In genomic region chr9:112012026-112012902, GRCh38 we compare ENCODE assay signal across 8 cellular contexts.
DNase-seq lines count a peak whose midpoint lies in the region; ATAC-seq and TF ChIP-seq lines count a peak whose summit lies in the region.

No MANE protein-coding gene starts in this region.

- TF ChIP-seq POLR2A in lower leg skin (IDR thresholded peaks at IDR 0.05) = no peak
- no peak for TF ChIP-seq POLR2A in thyroid gland (IDR thresholded peaks at IDR 0.05)

- no peak overlapping the region for H3K4me3 ChIP-seq in A673 (ENCODE audit: low read depth, low read length, poor library complexity, severe bottlenecking)
- no peak overlapping the region for H3K4me3 ChIP-seq in mammary epithelial cell (replicated peaks in 1 of 3; ENCODE audit: insufficient read depth in 1 of 3, low read depth in 2 of 3, low read length in 3 of 3)
- no peak overlapping the region for H3K4me3 ChIP-seq in lower leg skin (ENCODE audit: low read depth, poor library complexity, severe bottlenecking)
- no peak overlapping the region for H3K4me3 ChIP-seq in thyroid gland (replicated peaks in 1 of 3)

- CTCF ChIA-PET in A673 (lab: Charles Lee) = no interaction called here
- CTCF ChIA-PET in mammary epithelial cell (lab: Charles Lee; ENCODE audit: low non-redundant PET) = no interaction called here

- no peaks in the 10 kb centered on the region for H3K9me3 ChIP-seq in A673 (ENCODE audit: low read depth, low read length, poor library complexity, severe bottlenecking)
- no peaks in the 10 kb centered on the region for H3K9me3 ChIP-seq in mammary epithelial cell (replicated peaks; ENCODE audit: insufficient read depth, low read length)
- no peaks in the 10 kb centered on the region for H3K9me3 ChIP-seq in thyroid gland

- WGBS in mammary epithelial cell (ENCODE audit: low coverage, missing lambda C conversion rate) = 3% methylated on average over 4 of the region's 4 CpGs
- WGBS in lower leg skin, 2 donors = 35 to 36% methylated on average over 4 of the region's 4 CpGs
- 23 to 31% methylated on average over 4 of the region's 4 CpGs for WGBS in thyroid gland, 2 donors

- peak; percentile 89 for ATAC-seq in GM18502 (IDR thresholded peaks at IDR 0.05; ENCODE audit: poor library complexity, unreplicated experiment)
- peak; percentile 83 for ATAC-seq in HG02870 (IDR thresholded peaks at IDR 0.05; ENCODE audit: unreplicated experiment)

- H3K27ac ChIP-seq in A673 (ENCODE audit: low read depth, low read length, poor library complexity, severe bottlenecking) = no peak overlapping the region
- peak overlapping the region; percentile 98 for H3K27ac ChIP-seq in mammary epithelial cell (ENCODE audit: insufficient read depth, low read depth, low read length)
- H3K27ac ChIP-seq in thyroid gland = peak overlapping the region; percentile 57 to 76 (median 69)

- H3K4me2 ChIP-seq in mammary epithelial cell (ENCODE audit: insufficient read depth, low read depth, low read length) = peak overlapping the region; percentile 82

- H3K79me2 ChIP-seq in mammary epithelial cell (ENCODE audit: insufficient read depth, low read length) = no peaks in the 10 kb centered on the region

- peak overlapping the region; percentile 95 for H2AFZ ChIP-seq in mammary epithelial cell (ENCODE audit: low read depth, low read length)

- H3K9ac ChIP-seq in mammary epithelial cell (ENCODE audit: insufficient read depth, low read length) = peak overlapping the region; percentile 53

- POLR2A ChIA-PET in A673 (lab: Charles Lee; ENCODE audit: low non-redundant PET) = no interaction called here

- peak; percentile 53 for DNase-seq in A673 (ENCODE audit: low spot score)
- peak; percentile 60 for DNase-seq in NCI-H460 (ENCODE audit: extremely low read depth, low read depth)
- DNase-seq in mammary epithelial cell = peak; percentile 91
- DNase-seq in lower leg skin (ENCODE audit: low spot score in 2 of 2) = peak; percentile 50 to 85
- DNase-seq in thyroid gland = peak; percentile 67 to 75
- no peak for DNase-seq in NCI-H2081 (lab: John Stamatoyannopoulos, UW)

- no peaks in the 10 kb centered on the region for H3K27me3 ChIP-seq in A673 (replicated peaks; ENCODE audit: insufficient read depth, low read depth, low read length, poor library complexity)
- no peaks in the 10 kb centered on the region for H3K27me3 ChIP-seq in mammary epithelial cell (ENCODE audit: insufficient read depth, low read length)
- H3K27me3 ChIP-seq in thyroid gland = no peaks in the 10 kb centered on the region

- intact Hi-C loops in A673 (cut with micrococcal nuclease; ENCODE audit: unreplicated experiment) = no loop called here
- intact Hi-C loops in mammary epithelial cell (cut with micrococcal nuclease) = loop anchor here (2.0 to 5.0 kb wide), 2 partner anchors 47 to 50 kb away; no protein-coding TSS in a partner anchor
- intact Hi-C loops in lower leg skin (cut with DNase I; ENCODE audit: low total_unique reads) = no loop called here
- intact Hi-C loops in thyroid gland (cut with DNase I) = no loop called here

- in situ Hi-C loops in mammary epithelial cell (cut with MboI; ENCODE audit: low sequenced_read_pairs in 2 of 2) = loop anchor here in 1 of 2 donors (10.0 kb wide), 1 partner anchor 47 kb away; no protein-coding TSS in a partner anchor

- BruUV-seq in A673 (replicated peaks; lab: Mats Ljungman, UMichigan) = no TSS peak
- TSS peak; percentile 66 for BruUV-seq in mammary epithelial cell (replicated peaks; lab: Mats Ljungman, UMichigan)

- no peaks in the 10 kb centered on the region for H3K4me1 ChIP-seq in A673 (ENCODE audit: insufficient read depth, low read length, poor library complexity, severe bottlenecking)
- H3K4me1 ChIP-seq in mammary epithelial cell (ENCODE audit: insufficient read depth, low read length) = peaks cover 24% of the 10 kb centered on the region
- H3K4me1 ChIP-seq in thyroid gland = peaks cover 14 to 19% of the 10 kb centered on the region in 2 donors

- TF ChIP-seq CTCF in A673 (conservative IDR thresholded peaks at IDR 0.05; ENCODE audit: low read depth, low read length) (no peak), mammary epithelial cell (conservative IDR thresholded peaks at IDR 0.05 in 1 of 2, IDR thresholded peaks at IDR 0.05 in 1 of 2; ENCODE audit: extremely low read depth in 1 of 2, insufficient read depth in 1 of 2, low read depth in 1 of 2, low read length in 2 of 2) (no peak), lower leg skin (IDR thresholded peaks at IDR 0.05) (no peak), thyroid gland (IDR thresholded peaks at IDR 0.05) (no peak)

- H3K36me3 ChIP-seq in A673 (ENCODE audit: insufficient read depth, low read length, poor library complexity, severe bottlenecking) = no peaks in the 10 kb centered on the region
- H3K36me3 ChIP-seq in mammary epithelial cell (ENCODE audit: insufficient read depth, low read length) = no peaks in the 10 kb centered on the region
- no peaks in the 10 kb centered on the region for H3K36me3 ChIP-seq in thyroid gland

- dilution Hi-C loops in mammary epithelial cell (cut with HindIII; ENCODE audit: low sequenced_read_pairs) = loop anchor here (5.0 kb wide), 1 partner anchor 40 kb away; no protein-coding TSS in a partner anchor

- no peaks in the 10 kb centered on the region for H4K20me1 ChIP-seq in mammary epithelial cell (ENCODE audit: insufficient read depth, low read length)

Comparison
In these comparisons a context has a peak if more than half of its experiments do, and no peak if none do; other contexts are left out.
1. DNase-seq: peak in A673 (single experiment), NCI-H460 (single experiment), mammary epithelial cell (single experiment), lower leg skin (2 of 2) and thyroid gland (2 of 2); none in NCI-H2081 (0 of 2).